Comparison of ENCODE assay signal across 8 cellular contexts in genomic region chr19:10601999-10602329, GRCh38. TPM values are rescaled to one million over a fixed set of nuclear protein-coding genes. Genes with fewer than 3 reads are reported as not detected.
DNase-seq lines count a peak whose midpoint lies in the region; ATAC-seq, FAIRE-seq and TF ChIP-seq lines count a peak whose summit lies in the region.

No MANE protein-coding gene starts in this region.

- POLR2A ChIA-PET in HepG2 (lab: Yijun Ruan, JAX), result interaction anchor here (0.9 to 1.5 kb wide), 3 partner anchors 45 to 234 kb away, joined by 3 read pairs; partner anchors contain the start of genes CDC37 and TMED1
- POLR2A ChIA-PET in activated naive CD8-positive, alpha-beta T cell treated with anti-CD3 and anti-CD28 coated beads, Interleukin-2, amount 10 ng/mL, durations not matched to agents 7 days and 5 days (lab: Charles Lee), result interaction anchor here (0.6 to 4.1 kb wide), 13 partner anchors 10 to 100 kb away, joined by 3 to 21 read pairs (median 5); partner anchors contain the start of genes CDKN2D and QTRT1
- POLR2A ChIA-PET in naive thymus-derived CD8-positive, alpha-beta T cell (lab: Charles Lee), result interaction anchor here (0.5 to 5.0 kb wide), 14 partner anchors 9 to 160 kb away, joined by 3 to 106 read pairs (median 12); partner anchors contain the start of genes ATG4D, ILF3, KRI1 and SLC44A2

- in situ Hi-C loops in HepG2 (cut with HindIII; ENCODE audit: extremely low pct_ligation_motif_present, low pct_unique_long_range_greater_than_20kb), result no loop called here

- H2AFZ ChIP-seq in HepG2 (ENCODE audit: low read length), result no peak overlapping the region

- FAIRE-seq in HepG2 (lab: Jason Lieb, UNC), result no peak

- H3K27ac ChIP-seq in HepG2 (ENCODE audit: extremely low read length, insufficient read depth, low read length), result no peak overlapping the region
- H3K27ac ChIP-seq in right lobe of liver, result no peak overlapping the region
- H3K27ac ChIP-seq in vagina, result no peak overlapping the region

- peaks cover 28% of the 10 kb centered on the region for H3K4me1 ChIP-seq in HepG2 (ENCODE audit: insufficient read depth, low read length)
- H3K4me1 ChIP-seq in right lobe of liver, result no peaks in the 10 kb centered on the region
- peaks cover 32% of the 10 kb centered on the region for H3K4me1 ChIP-seq in vagina

- H3K4me3 Mint-ChIP-seq in activated naive CD8-positive, alpha-beta T cell treated with anti-CD3 and anti-CD28 coated beads, Interleukin-2, amount 10 ng/mL, durations not matched to agents 7 days and 5 days, result peak overlapping the region; percentile 79
- peak overlapping the region; percentile 51 to 97 (median 81) for H3K4me3 Mint-ChIP-seq in naive thymus-derived CD8-positive, alpha-beta T cell

- no peaks in the 10 kb centered on the region for H3K9me3 ChIP-seq in HepG2 (ENCODE audit: low read length)
- no peaks in the 10 kb centered on the region for H3K9me3 ChIP-seq in right lobe of liver
- no peaks in the 10 kb centered on the region for H3K9me3 ChIP-seq in vagina

- TF ChIP-seq EP300 in HepG2 (IDR thresholded peaks at IDR 0.05; ENCODE audit: low read depth in 2 of 2, low read length in 2 of 2), result no peak
- TF ChIP-seq EP300 in HepG2 (CRISPR knock-in tag; IDR thresholded peaks at IDR 0.05; ENCODE audit: borderline replicate concordance), result no peak

- no peak for DNase-seq in HepG2 (ENCODE audit: low spot score)
- no peak for DNase-seq in right lobe of liver
- DNase-seq in activated naive CD8-positive, alpha-beta T cell treated with anti-CD3 and anti-CD28 coated beads, Interleukin-2, amount 10 ng/mL, durations not matched to agents 7 days and 5 days, result no peak
- no peak for DNase-seq in naive thymus-derived CD8-positive, alpha-beta T cell
- DNase-seq in vagina (ENCODE audit: extremely low spot score in 2 of 2), result no peak
- no peak for DNase-seq in NCI-H2107 (lab: John Stamatoyannopoulos, UW)
- DNase-seq in DMS 273 (lab: John Stamatoyannopoulos, UW; ENCODE audit: unreplicated experiment), result no peak
- no peak for DNase-seq in SIG-M5 treated with dmso at 0.1 percent for 504 hours (lab: John Stamatoyannopoulos, UW; ENCODE audit: unreplicated experiment)

- H3K4me3 ChIP-seq in HepG2 (replicated peaks in 1 of 3; ENCODE audit: insufficient read depth in 1 of 3, low read depth in 2 of 3, low read length in 3 of 3) (peak overlapping the region; percentile 15 to 92 (median 26); a peak in 3 of 6 replicates), right lobe of liver (no peak overlapping the region), vagina (peak overlapping the region; percentile 84 to 94)

- no peaks in the 10 kb centered on the region for H3K36me3 ChIP-seq in HepG2 (replicated peaks in 1 of 2; ENCODE audit: control insufficient read depth in 1 of 2, insufficient read depth in 2 of 2, low read length in 2 of 2)
- no peaks in the 10 kb centered on the region for H3K36me3 ChIP-seq in right lobe of liver
- H3K36me3 ChIP-seq in vagina, result no peaks in the 10 kb centered on the region

- H3K27me3 ChIP-seq in HepG2 (ENCODE audit: control insufficient read depth in 1 of 2, insufficient read depth in 2 of 2, low read length in 2 of 2) (peaks cover 2 to 17% of the 10 kb centered on the region in 2 experiments; a peak in 3 of 5 replicates), right lobe of liver (no peaks in the 10 kb centered on the region), vagina (no peaks in the 10 kb centered on the region)

- no peak for TF ChIP-seq POLR2A in HepG2 (IDR thresholded peaks at IDR 0.05; ENCODE audit: insufficient read depth in 1 of 2, low read depth in 2 of 2, low read length in 2 of 2)
- TF ChIP-seq POLR2A in right lobe of liver (IDR thresholded peaks at IDR 0.05), result no peak
- TF ChIP-seq POLR2A in vagina (IDR thresholded peaks at IDR 0.05), result no peak

- peak overlapping the region; percentile 76 for H3K27ac Mint-ChIP-seq in activated naive CD8-positive, alpha-beta T cell treated with anti-CD3 and anti-CD28 coated beads, Interleukin-2, amount 10 ng/mL, durations not matched to agents 7 days and 5 days
- H3K27ac Mint-ChIP-seq in naive thymus-derived CD8-positive, alpha-beta T cell, result peak overlapping the region in 9 of 10 donors; percentile 35 to 96 (median 88)

- H3K79me2 ChIP-seq in HepG2 (ENCODE audit: insufficient read depth, low read length), result no peaks in the 10 kb centered on the region

- H3K4me2 ChIP-seq in HepG2 (ENCODE audit: low read depth, low read length), result peak overlapping the region; percentile 58

- CTCF ChIA-PET in HepG2 (lab: Yijun Ruan, JAX; ENCODE audit: low intra/inter-chr PET ratio, low total read pairs), result interaction anchor here (1.2 kb wide), 1 partner anchor 21 kb away, joined by 3 read pairs; no protein-coding TSS in a partner anchor

- TF ChIP-seq CTCF in HepG2 (CRISPR knock-in tag; IDR thresholded peaks at IDR 0.05) (no peak), right lobe of liver (IDR thresholded peaks at IDR 0.05) (no peak), vagina (IDR thresholded peaks at IDR 0.05) (no peak)

- no peak overlapping the region for H3K9ac ChIP-seq in HepG2 (ENCODE audit: insufficient read depth, low read depth, low read length)

- intact Hi-C loops in HepG2 (cut with micrococcal nuclease; ENCODE audit: unreplicated experiment), result no loop called here
- intact Hi-C loops in right lobe of liver (cut with DNase I), result no loop called here
- intact Hi-C loops in vagina (cut with DNase I), result no loop called here

- no TSS peak for BruUV-seq in HepG2 (replicated peaks; lab: Mats Ljungman, UMichigan)

- no peaks in the 10 kb centered on the region for H3K9me3 Mint-ChIP-seq in activated naive CD8-positive, alpha-beta T cell treated with anti-CD3 and anti-CD28 coated beads, Interleukin-2, amount 10 ng/mL, durations not matched to agents 7 days and 5 days
- H3K9me3 Mint-ChIP-seq in naive thymus-derived CD8-positive, alpha-beta T cell, result no peaks in the 10 kb centered on the region

- peaks cover 11% of the 10 kb centered on the region for H3K36me3 Mint-ChIP-seq in activated naive CD8-positive, alpha-beta T cell treated with anti-CD3 and anti-CD28 coated beads, Interleukin-2, amount 10 ng/mL, durations not matched to agents 7 days and 5 days
- peaks cover 0 to 5% (median 0%) of the 10 kb centered on the region in 3 donors for H3K36me3 Mint-ChIP-seq in naive thymus-derived CD8-positive, alpha-beta T cell

- TF ChIP-seq RAD21 in HepG2 (CRISPR knock-in tag; IDR thresholded peaks at IDR 0.05), result no peak

- WGBS in HepG2 (ENCODE audit: low lambda C conversion rate), result 25% methylated on average over 7 of the region's 7 CpGs
- WGBS in right lobe of liver (ENCODE audit: insufficient coverage, low coverage, low lambda C conversion rate, missing lambda C conversion rate), result 23% methylated on average over 7 of the region's 7 CpGs

- H3K4me1 Mint-ChIP-seq in activated naive CD8-positive, alpha-beta T cell treated with anti-CD3 and anti-CD28 coated beads, Interleukin-2, amount 10 ng/mL, durations not matched to agents 7 days and 5 days, result peaks cover 22% of the 10 kb centered on the region
- peaks cover 15 to 35% (median 28%) of the 10 kb centered on the region in 4 donors for H3K4me1 Mint-ChIP-seq in naive thymus-derived CD8-positive, alpha-beta T cell

- H3K27me3 Mint-ChIP-seq in activated naive CD8-positive, alpha-beta T cell treated with anti-CD3 and anti-CD28 coated beads, Interleukin-2, amount 10 ng/mL, durations not matched to agents 7 days and 5 days, result peaks cover 4% of the 10 kb centered on the region
- H3K27me3 Mint-ChIP-seq in naive thymus-derived CD8-positive, alpha-beta T cell, result no peaks in the 10 kb centered on the region

- ATAC-seq in HepG2 (peak; percentile 20; the same call in 2 of the 3 replicates), right lobe of liver (no peak)
- no peak for ATAC-seq in activated naive CD8-positive, alpha-beta T cell treated with anti-CD3 and anti-CD28 coated beads, Interleukin-2, amount 10 ng/mL, durations not matched to agents 7 days and 5 days (ENCODE audit: low read depth)
- no peak for ATAC-seq in naive thymus-derived CD8-positive, alpha-beta T cell

- H4K20me1 ChIP-seq in HepG2 (ENCODE audit: insufficient read depth, low read length), result no peaks in the 10 kb centered on the region

RNA-seq across cellular contexts. Expression of gene AP1M2, which starts 14.9 kb away (rescaled TPM):
- 76.8 and 82.9 TPM in 2 replicates for total RNA-seq in HepG2 (2016; rRNA removed; fragmentation: Illumina TruSeq; extraction: Trizol)
- 118 and 125 TPM in 2 replicates for total RNA-seq in HepG2 (2016; cell fraction: cytosol; rRNA removed; fragmentation: Illumina TruSeq; extraction: Trizol; ENCODE audit: low read depth)
- 76.9 and 81.0 TPM in 2 replicates for total RNA-seq in HepG2 (2016; cell fraction: insoluble cytoplasmic fraction; rRNA removed; fragmentation: Illumina TruSeq; extraction: Trizol)
- 155 and 171 TPM in 2 replicates for total RNA-seq in HepG2 (2016; cell fraction: membrane; rRNA removed; fragmentation: Illumina TruSeq; extraction: Trizol)
- 20.9 and 33.5 TPM in 2 replicates for total RNA-seq in HepG2 (2016; cell fraction: nucleus; rRNA removed; fragmentation: Illumina TruSeq; extraction: Trizol)
- 6.3 and 11.0 TPM in 2 replicates for polyA plus RNA-seq in HepG2 (2011; rRNA removed)
- polyA plus RNA-seq in HepG2 (2011; cell fraction: cytosol; rRNA removed), result 9.9 and 10.4 TPM in 2 replicates
- polyA plus RNA-seq in HepG2 (2011; cell fraction: nucleus; rRNA removed), result 5.0 and 7.5 TPM in 2 replicates
- polyA plus RNA-seq in HepG2 (2012), result 15.7 and 24.8 TPM in 2 replicates
- polyA plus RNA-seq in HepG2 (2016; cell fraction: cytosol; fragmentation: Illumina TruSeq; extraction: Trizol; ENCODE audit: low read depth), result 112 and 122 TPM in 2 replicates
- polyA plus RNA-seq in HepG2 (2016; cell fraction: insoluble cytoplasmic fraction; fragmentation: Illumina TruSeq; extraction: Trizol; ENCODE audit: low read depth), result 68.0 and 75.6 TPM in 2 replicates
- polyA plus RNA-seq in HepG2 (2016; cell fraction: membrane; fragmentation: Illumina TruSeq; extraction: Trizol; ENCODE audit: low read depth), result 140 and 148 TPM in 2 replicates
- polyA plus RNA-seq in HepG2 (2016; cell fraction: nucleus; fragmentation: Illumina TruSeq; extraction: Trizol; ENCODE audit: insufficient read depth, low read depth), result 52.2 and 56.2 TPM in 2 replicates
- polyA minus RNA-seq in HepG2 (2011; rRNA and poly(A)+ RNA removed; ENCODE audit: low replicate concordance), result 5.0 and 16.3 TPM in 2 replicates
- polyA minus RNA-seq in HepG2 (2011; cell fraction: cytosol; rRNA and poly(A)+ RNA removed), result 3.0 and 5.1 TPM in 2 replicates
- 1.2 and 3.2 TPM in 2 replicates for polyA minus RNA-seq in HepG2 (2011; cell fraction: nucleus; rRNA and poly(A)+ RNA removed)
- 1 to 10 TPM in 2 of 6 experiments, under 1 TPM in 4; 0.35 to 2.5 (median 0.75) TPM for total RNA-seq in right lobe of liver
- total RNA-seq in activated naive CD8-positive, alpha-beta T cell treated with anti-CD3 and anti-CD28 coated beads, Interleukin-2, amount 10 ng/mL, durations not matched to agents 7 days and 5 days, result not detected
- not detected for total RNA-seq in naive thymus-derived CD8-positive, alpha-beta T cell
- polyA plus RNA-seq in naive thymus-derived CD8-positive, alpha-beta T cell, result under 1 TPM in 1 of 3 donors, not detected in 2; 0.25 TPM
- 29.0 TPM for total RNA-seq in vagina

RNA-seq across cellular contexts. Expression of gene SLC44A2, which starts 23.4 kb away (rescaled TPM):
- total RNA-seq in HepG2 (2016; rRNA removed; fragmentation: Illumina TruSeq; extraction: Trizol), result 2.3 and 2.4 TPM in 2 replicates
- total RNA-seq in HepG2 (2016; cell fraction: cytosol; rRNA removed; fragmentation: Illumina TruSeq; extraction: Trizol; ENCODE audit: low read depth), result 1.2 and 2.2 TPM in 2 replicates
- 1.5 and 2.5 TPM in 2 replicates for total RNA-seq in HepG2 (2016; cell fraction: insoluble cytoplasmic fraction; rRNA removed; fragmentation: Illumina TruSeq; extraction: Trizol)
- 3.0 and 3.4 TPM in 2 replicates for total RNA-seq in HepG2 (2016; cell fraction: membrane; rRNA removed; fragmentation: Illumina TruSeq; extraction: Trizol)
- total RNA-seq in HepG2 (2016; cell fraction: nucleus; rRNA removed; fragmentation: Illumina TruSeq; extraction: Trizol), result 3.2 and 3.4 TPM in 2 replicates
- polyA plus RNA-seq in HepG2 (2011; rRNA removed), result 5.6 and 7.2 TPM in 2 replicates
- 5.4 and 5.7 TPM in 2 replicates for polyA plus RNA-seq in HepG2 (2011; cell fraction: cytosol; rRNA removed)
- polyA plus RNA-seq in HepG2 (2011; cell fraction: nucleus; rRNA removed), result 11.3 and 11.8 TPM in 2 replicates
- polyA plus RNA-seq in HepG2 (2012), result 5.9 and 8.2 TPM in 2 replicates
- polyA plus RNA-seq in HepG2 (2016; cell fraction: cytosol; fragmentation: Illumina TruSeq; extraction: Trizol; ENCODE audit: low read depth), result 2.5 and 2.6 TPM in 2 replicates
- 1.9 and 2.2 TPM in 2 replicates for polyA plus RNA-seq in HepG2 (2016; cell fraction: insoluble cytoplasmic fraction; fragmentation: Illumina TruSeq; extraction: Trizol; ENCODE audit: low read depth)
- 4.7 and 5.1 TPM in 2 replicates for polyA plus RNA-seq in HepG2 (2016; cell fraction: membrane; fragmentation: Illumina TruSeq; extraction: Trizol; ENCODE audit: low read depth)
- 8.1 and 8.5 TPM in 2 replicates for polyA plus RNA-seq in HepG2 (2016; cell fraction: nucleus; fragmentation: Illumina TruSeq; extraction: Trizol; ENCODE audit: insufficient read depth, low read depth)
- 13.9 and 134 TPM in 2 replicates for polyA minus RNA-seq in HepG2 (2011; rRNA and poly(A)+ RNA removed; ENCODE audit: low replicate concordance)
- polyA minus RNA-seq in HepG2 (2011; cell fraction: cytosol; rRNA and poly(A)+ RNA removed), result 5.3 and 8.4 TPM in 2 replicates
- 5.4 and 9.6 TPM in 2 replicates for polyA minus RNA-seq in HepG2 (2011; cell fraction: nucleus; rRNA and poly(A)+ RNA removed)
- 10 to 100 TPM; 11.7 to 18.5 (median 15.6) TPM for total RNA-seq in right lobe of liver
- total RNA-seq in activated naive CD8-positive, alpha-beta T cell treated with anti-CD3 and anti-CD28 coated beads, Interleukin-2, amount 10 ng/mL, durations not matched to agents 7 days and 5 days, result 100 to 1,000 TPM; 155 to 156 TPM
- total RNA-seq in naive thymus-derived CD8-positive, alpha-beta T cell, result 100 to 1,000 TPM; 268 to 270 TPM
- 100 to 1,000 TPM; 201 to 331 (median 218) TPM for polyA plus RNA-seq in naive thymus-derived CD8-positive, alpha-beta T cell
- total RNA-seq in vagina, result 89.4 TPM

RNA-seq across cellular contexts. Expression of gene CDKN2D, which starts 33.2 kb away (rescaled TPM):
- total RNA-seq in HepG2 (2016; rRNA removed; fragmentation: Illumina TruSeq; extraction: Trizol) (4.8 and 5.4 TPM in 2 replicates), right lobe of liver (1 to 10 TPM in 4 of 6 experiments, under 1 TPM in 2; 0.97 to 2.8 (median 2.0) TPM), vagina (22.8 TPM)
- 4.1 and 5.0 TPM in 2 replicates for total RNA-seq in HepG2 (2016; cell fraction: cytosol; rRNA removed; fragmentation: Illumina TruSeq; extraction: Trizol; ENCODE audit: low read depth)
- total RNA-seq in HepG2 (2016; cell fraction: insoluble cytoplasmic fraction; rRNA removed; fragmentation: Illumina TruSeq; extraction: Trizol), result 4.8 and 5.1 TPM in 2 replicates
- 7.2 and 8.5 TPM in 2 replicates for total RNA-seq in HepG2 (2016; cell fraction: membrane; rRNA removed; fragmentation: Illumina TruSeq; extraction: Trizol)
- 2.6 and 3.2 TPM in 2 replicates for total RNA-seq in HepG2 (2016; cell fraction: nucleus; rRNA removed; fragmentation: Illumina TruSeq; extraction: Trizol)
- 8.0 and 8.6 TPM in 2 replicates for polyA plus RNA-seq in HepG2 (2011; rRNA removed)
- 9.2 and 13.0 TPM in 2 replicates for polyA plus RNA-seq in HepG2 (2011; cell fraction: cytosol; rRNA removed)
- polyA plus RNA-seq in HepG2 (2011; cell fraction: nucleus; rRNA removed), result 7.4 and 7.6 TPM in 2 replicates
- 2.5 and 6.6 TPM in 2 replicates for polyA plus RNA-seq in HepG2 (2012)
- polyA plus RNA-seq in HepG2 (2016; cell fraction: cytosol; fragmentation: Illumina TruSeq; extraction: Trizol; ENCODE audit: low read depth), result 6.2 and 7.7 TPM in 2 replicates
- 6.3 and 8.0 TPM in 2 replicates for polyA plus RNA-seq in HepG2 (2016; cell fraction: insoluble cytoplasmic fraction; fragmentation: Illumina TruSeq; extraction: Trizol; ENCODE audit: low read depth)
- polyA plus RNA-seq in HepG2 (2016; cell fraction: membrane; fragmentation: Illumina TruSeq; extraction: Trizol; ENCODE audit: low read depth), result 8.2 and 8.7 TPM in 2 replicates
- 11.5 and 12.4 TPM in 2 replicates for polyA plus RNA-seq in HepG2 (2016; cell fraction: nucleus; fragmentation: Illumina TruSeq; extraction: Trizol; ENCODE audit: insufficient read depth, low read depth)
- polyA minus RNA-seq in HepG2 (2011; rRNA and poly(A)+ RNA removed; ENCODE audit: low replicate concordance), result 7.8 and 7.9 TPM in 2 replicates
- 1.8 and 2.3 TPM in 2 replicates for polyA minus RNA-seq in HepG2 (2011; cell fraction: cytosol; rRNA and poly(A)+ RNA removed)
- 0.39 and 0.87 TPM in 2 replicates for polyA minus RNA-seq in HepG2 (2011; cell fraction: nucleus; rRNA and poly(A)+ RNA removed)
- 10 to 100 TPM; 93.0 to 95.9 TPM for total RNA-seq in activated naive CD8-positive, alpha-beta T cell treated with anti-CD3 and anti-CD28 coated beads, Interleukin-2, amount 10 ng/mL, durations not matched to agents 7 days and 5 days
- total RNA-seq in naive thymus-derived CD8-positive, alpha-beta T cell, result 10 to 100 TPM; 27.2 to 28.1 TPM
- 100 to 1,000 TPM in 2 of 3 donors, 10 to 100 TPM in 1; 81.6 to 145 (median 108) TPM for polyA plus RNA-seq in naive thymus-derived CD8-positive, alpha-beta T cell

RNA-seq across cellular contexts. Expression of gene KRI1, which starts 36.2 kb away (rescaled TPM):
- total RNA-seq in HepG2 (2016; rRNA removed; fragmentation: Illumina TruSeq; extraction: Trizol), result 10.2 and 11.7 TPM in 2 replicates
- 2.3 and 3.1 TPM in 2 replicates for total RNA-seq in HepG2 (2016; cell fraction: cytosol; rRNA removed; fragmentation: Illumina TruSeq; extraction: Trizol; ENCODE audit: low read depth)
- 8.4 and 12.8 TPM in 2 replicates for total RNA-seq in HepG2 (2016; cell fraction: insoluble cytoplasmic fraction; rRNA removed; fragmentation: Illumina TruSeq; extraction: Trizol)
- 3.2 and 3.9 TPM in 2 replicates for total RNA-seq in HepG2 (2016; cell fraction: membrane; rRNA removed; fragmentation: Illumina TruSeq; extraction: Trizol)
- total RNA-seq in HepG2 (2016; cell fraction: nucleus; rRNA removed; fragmentation: Illumina TruSeq; extraction: Trizol), result 9.0 and 10.0 TPM in 2 replicates
- polyA plus RNA-seq in HepG2 (2011; rRNA removed), result 9.1 and 12.7 TPM in 2 replicates
- 4.8 and 4.9 TPM in 2 replicates for polyA plus RNA-seq in HepG2 (2011; cell fraction: cytosol; rRNA removed)
- 29.3 and 32.2 TPM in 2 replicates for polyA plus RNA-seq in HepG2 (2011; cell fraction: nucleus; rRNA removed)
- 12.5 and 15.9 TPM in 2 replicates for polyA plus RNA-seq in HepG2 (2012)
- polyA plus RNA-seq in HepG2 (2016; cell fraction: cytosol; fragmentation: Illumina TruSeq; extraction: Trizol; ENCODE audit: low read depth), result 1.9 and 2.1 TPM in 2 replicates
- 11.0 and 12.8 TPM in 2 replicates for polyA plus RNA-seq in HepG2 (2016; cell fraction: insoluble cytoplasmic fraction; fragmentation: Illumina TruSeq; extraction: Trizol; ENCODE audit: low read depth)
- 3.0 and 4.1 TPM in 2 replicates for polyA plus RNA-seq in HepG2 (2016; cell fraction: membrane; fragmentation: Illumina TruSeq; extraction: Trizol; ENCODE audit: low read depth)
- polyA plus RNA-seq in HepG2 (2016; cell fraction: nucleus; fragmentation: Illumina TruSeq; extraction: Trizol; ENCODE audit: insufficient read depth, low read depth), result 59.6 and 63.0 TPM in 2 replicates
- polyA minus RNA-seq in HepG2 (2011; rRNA and poly(A)+ RNA removed; ENCODE audit: low replicate concordance), result 12.6 and 33.9 TPM in 2 replicates
- polyA minus RNA-seq in HepG2 (2011; cell fraction: cytosol; rRNA and poly(A)+ RNA removed), result 5.1 and 8.9 TPM in 2 replicates
- polyA minus RNA-seq in HepG2 (2011; cell fraction: nucleus; rRNA and poly(A)+ RNA removed), result 8.8 and 9.8 TPM in 2 replicates
- 1 to 10 TPM; 5.8 to 9.6 (median 8.5) TPM for total RNA-seq in right lobe of liver
- 10 to 100 TPM; 76.2 to 85.4 TPM for total RNA-seq in activated naive CD8-positive, alpha-beta T cell treated with anti-CD3 and anti-CD28 coated beads, Interleukin-2, amount 10 ng/mL, durations not matched to agents 7 days and 5 days
- total RNA-seq in naive thymus-derived CD8-positive, alpha-beta T cell, result 10 to 100 TPM; 57.8 to 68.4 TPM
- polyA plus RNA-seq in naive thymus-derived CD8-positive, alpha-beta T cell, result 10 to 100 TPM; 12.8 to 46.9 (median 20.9) TPM
- 21.6 TPM for total RNA-seq in vagina

RNA-seq across cellular contexts. Expression of gene ILF3, which starts 52.2 kb away (rescaled TPM):
- total RNA-seq in HepG2 (2016; rRNA removed; fragmentation: Illumina TruSeq; extraction: Trizol), result 120 and 127 TPM in 2 replicates
- 19.6 and 21.2 TPM in 2 replicates for total RNA-seq in HepG2 (2016; cell fraction: cytosol; rRNA removed; fragmentation: Illumina TruSeq; extraction: Trizol; ENCODE audit: low read depth)
- 113 and 122 TPM in 2 replicates for total RNA-seq in HepG2 (2016; cell fraction: insoluble cytoplasmic fraction; rRNA removed; fragmentation: Illumina TruSeq; extraction: Trizol)
- total RNA-seq in HepG2 (2016; cell fraction: membrane; rRNA removed; fragmentation: Illumina TruSeq; extraction: Trizol), result 63.1 and 64.0 TPM in 2 replicates
- total RNA-seq in HepG2 (2016; cell fraction: nucleus; rRNA removed; fragmentation: Illumina TruSeq; extraction: Trizol), result 133 and 160 TPM in 2 replicates
- polyA plus RNA-seq in HepG2 (2011; rRNA removed), result 173 and 195 TPM in 2 replicates
- polyA plus RNA-seq in HepG2 (2011; cell fraction: cytosol; rRNA removed), result 59.6 and 75.2 TPM in 2 replicates
- polyA plus RNA-seq in HepG2 (2011; cell fraction: nucleus; rRNA removed), result 588 and 668 TPM in 2 replicates
- 153 and 159 TPM in 2 replicates for polyA plus RNA-seq in HepG2 (2012)
- polyA plus RNA-seq in HepG2 (2016; cell fraction: cytosol; fragmentation: Illumina TruSeq; extraction: Trizol; ENCODE audit: low read depth), result 18.4 and 19.6 TPM in 2 replicates
- 178 and 216 TPM in 2 replicates for polyA plus RNA-seq in HepG2 (2016; cell fraction: insoluble cytoplasmic fraction; fragmentation: Illumina TruSeq; extraction: Trizol; ENCODE audit: low read depth)
- polyA plus RNA-seq in HepG2 (2016; cell fraction: membrane; fragmentation: Illumina TruSeq; extraction: Trizol; ENCODE audit: low read depth), result 54.0 and 61.1 TPM in 2 replicates
- polyA plus RNA-seq in HepG2 (2016; cell fraction: nucleus; fragmentation: Illumina TruSeq; extraction: Trizol; ENCODE audit: insufficient read depth, low read depth), result 615 and 640 TPM in 2 replicates
- polyA minus RNA-seq in HepG2 (2011; rRNA and poly(A)+ RNA removed; ENCODE audit: low replicate concordance), result 139 and 144 TPM in 2 replicates
- 65.3 and 73.2 TPM in 2 replicates for polyA minus RNA-seq in HepG2 (2011; cell fraction: cytosol; rRNA and poly(A)+ RNA removed)
- polyA minus RNA-seq in HepG2 (2011; cell fraction: nucleus; rRNA and poly(A)+ RNA removed), result 154 and 157 TPM in 2 replicates
- 10 to 100 TPM; 40.0 to 82.3 (median 54.8) TPM for total RNA-seq in right lobe of liver
- total RNA-seq in activated naive CD8-positive, alpha-beta T cell treated with anti-CD3 and anti-CD28 coated beads, Interleukin-2, amount 10 ng/mL, durations not matched to agents 7 days and 5 days, result 100 to 1,000 TPM; 344 to 354 TPM
- 100 to 1,000 TPM; 385 to 391 TPM for total RNA-seq in naive thymus-derived CD8-positive, alpha-beta T cell
- polyA plus RNA-seq in naive thymus-derived CD8-positive, alpha-beta T cell, result 10 to 100 TPM; 79.6 to 99.1 (median 92.8) TPM
- total RNA-seq in vagina, result 125 TPM

Comparison
In these comparisons a context has a peak if more than half of its experiments do, and no peak if none do; other contexts are left out.
1. H3K4me3 ChIP-seq: peak in HepG2 (3 of 3) and vagina (2 of 2); none in right lobe of liver (0 of 3).